In genomic region chr10:86968271-86968993, GRCh38 we compare ENCODE assay signal across 9 cellular contexts. TPM values are rescaled to one million over a fixed set of nuclear protein-coding genes. Genes with fewer than 3 reads are reported as not detected.
DNase-seq lines count a peak whose midpoint lies in the region; ATAC-seq and TF ChIP-seq lines count a peak whose summit lies in the region.
"Had no signal": no experiment of that assay in that cellular context is flagged by ENCODE, and none has a peak within 500 bp of the region (broad histone marks: within the 10 kb centered on the region; RNA-seq: fewer than 3 reads in every experiment).

ADIRF (plus strand) TSS chr10:86968482; CDS start chr10:86968545, 63 bp downstream.

- H3K27me3 ChIP-seq in ACC112 (ENCODE audit: insufficient read depth, low read length) (no peaks in the 10 kb centered on the region), dorsolateral prefrontal cortex (peaks cover 0 to 3% (median 0%) of the 10 kb centered on the region in 45 donors), mucosa of stomach (ENCODE audit: control insufficient read depth, insufficient read depth, low read length) (peaks cover 30% of the 10 kb centered on the region)

- CTCF ChIA-PET in GM10248 (lab: Yijun Ruan, JAX): interaction anchor here (1.0 to 15.9 kb wide), 6 partner anchors 8 to 128 kb away, joined by 3 to 238 read pairs (median 9); partner anchors contain the start of genes MMRN2 and SNCG

- POLR2A ChIA-PET in GM10248 (lab: Yijun Ruan, JAX): no interaction called here

- peak within 1 kb of the TSS; percentile 57 for H3K9ac ChIP-seq in mucosa of stomach (ENCODE audit: low read length)

- H3K9me3 ChIP-seq in mucosa of stomach (ENCODE audit: control insufficient read depth, low read length): no peaks in the 10 kb centered on the region

- H3K4me3 ChIP-seq in ACC112 (ENCODE audit: low read depth, low read length) (peak within 1 kb of the TSS; percentile 86), dorsolateral prefrontal cortex (peak within 1 kb of the TSS; percentile 19 to 75 (median 57)), mucosa of stomach (ENCODE audit: low read length) (no peak within 1 kb of the TSS)

- ATAC-seq in HG03039 (IDR thresholded peaks at IDR 0.05; ENCODE audit: unreplicated experiment) (no peak), GM19467 (IDR thresholded peaks at IDR 0.05; ENCODE audit: unreplicated experiment) (no peak), HG03196 (IDR thresholded peaks at IDR 0.05; ENCODE audit: unreplicated experiment) (no peak)

- TF ChIP-seq CTCF in dorsolateral prefrontal cortex (IDR thresholded peaks at IDR 0.05 in 54 of 56, conservative IDR thresholded peaks at IDR 0.05 in 2 of 56; ENCODE audit: low read depth in 1 of 56, partially characterized antibody in 56 of 56) (no peak), GM10248 (IDR thresholded peaks at IDR 0.05; ENCODE audit: control extremely low read depth, extremely low read depth, low read depth, missing control alignments) (no peak)

- no peak within 1 kb of the TSS for H3K27ac ChIP-seq in ACC112 (ENCODE audit: low read depth, low read length)
- H3K27ac ChIP-seq in dorsolateral prefrontal cortex: peak within 1 kb of the TSS in 53 of 59 donors; percentile 24 to 96 (median 83)

- peak; percentile 55 for DNase-seq in M059J (ENCODE audit: low read depth)
- DNase-seq in dorsolateral prefrontal cortex: peak in 3 of 10 donors; percentile 23 to 41 (median 41)
- DNase-seq in GM10248 (ENCODE audit: extremely low spot score): no peak
- DNase-seq: NCI-H446 treated with DMSO at 0.1 percent for 48 hours had no signal

- H3K4me1 ChIP-seq in ACC112 (ENCODE audit: control insufficient read depth, insufficient read depth, low read length, unreplicated experiment): peaks cover 47% of the 10 kb centered on the region
- H3K4me1 ChIP-seq in mucosa of stomach (ENCODE audit: control insufficient read depth, insufficient read depth, low read length): peaks cover 59% of the 10 kb centered on the region

- no peaks in the 10 kb centered on the region for H3K79me2 ChIP-seq in ACC112 (ENCODE audit: control insufficient read depth, insufficient read depth, low read length, unreplicated experiment)

- H2AFZ ChIP-seq in ACC112 (ENCODE audit: low read length, unreplicated experiment): no peak within 1 kb of the TSS

- no peaks in the 10 kb centered on the region for H3K36me3 ChIP-seq in ACC112 (ENCODE audit: insufficient read depth, low read length)
- H3K36me3 ChIP-seq in mucosa of stomach (ENCODE audit: control insufficient read depth, insufficient read depth, low read length): no peaks in the 10 kb centered on the region

- intact Hi-C loops in dorsolateral prefrontal cortex (cut with DNase I): loop anchor here in 1 of 2 donors (5.0 kb wide), 2 partner anchors 84 to 124 kb away; partner anchors contain the start of gene GLUD1

RNA-seq across cellular contexts. Expression of gene ADIRF, which starts in this region (rescaled TPM):
- 4.2 and 4.7 TPM in 2 replicates for total RNA-seq in M059J (2014; rRNA removed; shearing (Covaris generic))
- 100 to 1,000 TPM in 9 of 120 experiments, 10 to 100 TPM in 111; 10.9 to 181 (median 54.5) TPM for total RNA-seq in dorsolateral prefrontal cortex
